ENCODE assay signal across 11 cellular contexts in genomic region chr9:92607773-92608172, GRCh38.
DNase-seq lines count a peak whose midpoint lies in the region; ATAC-seq and TF ChIP-seq lines count a peak whose summit lies in the region.
"Had no signal": no experiment of that assay in that cellular context is flagged by ENCODE, and none has a peak within 500 bp of the region (broad histone marks: within the 10 kb centered on the region; RNA-seq: fewer than 3 reads in every experiment).

No MANE protein-coding gene starts in this region.

- H3K4me3 Mint-ChIP-seq in neural progenitor cell: no peak overlapping the region

- TF ChIP-seq CTCF in AG04449 (IDR thresholded peaks at IDR 0.05; ENCODE audit: insufficient read depth, low read length, missing control alignments) (no peak), SK-N-SH (IDR thresholded peaks at IDR 0.05) (no peak), hepatocyte (IDR thresholded peaks at IDR 0.05; ENCODE audit: poor library complexity) (no peak), neural progenitor cell (IDR thresholded peaks at IDR 0.05) (no peak)

- H3K9ac ChIP-seq in SK-N-SH: no peak overlapping the region
- H3K9ac ChIP-seq in neural progenitor cell: no peak overlapping the region

- H3F3A ChIP-seq in SK-N-SH (replicated peaks; ENCODE audit: insufficient read depth): no peaks in the 10 kb centered on the region
- peaks cover 21% of the 10 kb centered on the region for H3F3A ChIP-seq in neural progenitor cell (ENCODE audit: low read depth)

- no peaks in the 10 kb centered on the region for H3K9me2 ChIP-seq in SK-N-SH
- H3K9me2 ChIP-seq in hepatocyte (replicated peaks; ENCODE audit: insufficient read depth): no peaks in the 10 kb centered on the region

- H3K27me3 ChIP-seq in SK-N-SH (ENCODE audit: insufficient read depth) (no peaks in the 10 kb centered on the region), hepatocyte (no peaks in the 10 kb centered on the region), neural progenitor cell (no peaks in the 10 kb centered on the region)

- H2AFZ ChIP-seq in SK-N-SH (ENCODE audit: low read depth) (no peak overlapping the region), hepatocyte (no peak overlapping the region), neural progenitor cell (replicated peaks) (no peak overlapping the region)

- CTCF ChIA-PET in AG04449 (lab: Yijun Ruan, JAX) (interaction anchor here (1.4 kb wide), 1 partner anchor 9 kb away, joined by 3 read pairs; no protein-coding TSS in a partner anchor), SK-N-SH (lab: Yijun Ruan, JAX) (interaction anchor here (1.1 to 2.8 kb wide), 4 partner anchors 18 to 106 kb away, joined by 3 to 16 read pairs (median 5); no protein-coding TSS in a partner anchor)

- peak in 1 of 2 experiments; percentile 31; a peak in 1 of 4 replicates for TF ChIP-seq EP300 in SK-N-SH (IDR thresholded peaks at IDR 0.05; ENCODE audit: borderline replicate concordance in 1 of 2, low read depth in 1 of 2, low read length in 1 of 2)

- peaks cover 20% of the 10 kb centered on the region for H3K9me3 Mint-ChIP-seq in neural progenitor cell

- H3K4me1 ChIP-seq in SK-N-SH (ENCODE audit: control insufficient read depth in 1 of 2, insufficient read depth in 2 of 2, low read depth in 1 of 2, low read length in 1 of 2) (peaks cover 5 to 25% of the 10 kb centered on the region in 2 experiments), hepatocyte (ENCODE audit: insufficient read depth) (peaks cover 3% of the 10 kb centered on the region), neural progenitor cell (peaks cover 17% of the 10 kb centered on the region)
- H3K4me1 ChIP-seq: psoas muscle had no signal

- H3K4me2 ChIP-seq in SK-N-SH: peak overlapping the region; percentile 14; the same call in 1 of the 2 replicates
- no peak overlapping the region for H3K4me2 ChIP-seq in hepatocyte
- H3K4me2 ChIP-seq in neural progenitor cell: no peak overlapping the region

- H3K4me3 ChIP-seq in AG04449 (ENCODE audit: low read depth, low read length) (no peak overlapping the region; the same call in 1 of the 2 replicates), SK-N-SH (ENCODE audit: low read depth in 2 of 2, low read length in 1 of 2) (no peak overlapping the region), hepatocyte (no peak overlapping the region), neural progenitor cell (no peak overlapping the region)
- H3K4me3 ChIP-seq: psoas muscle had no signal

- H3K27ac Mint-ChIP-seq in neural progenitor cell: no peak overlapping the region

- peaks cover 14% of the 10 kb centered on the region for H3K27me3 Mint-ChIP-seq in neural progenitor cell (ENCODE audit: insufficient read depth, low read depth)

- ATAC-seq in GM18858 (IDR thresholded peaks at IDR 0.05; ENCODE audit: unreplicated experiment) (no peak), GM19351 (IDR thresholded peaks at IDR 0.05; ENCODE audit: unreplicated experiment) (no peak)
- ATAC-seq: psoas muscle had no signal

- H3K79me2 ChIP-seq in SK-N-SH (ENCODE audit: insufficient read depth): no peaks in the 10 kb centered on the region
- no peaks in the 10 kb centered on the region for H3K79me2 ChIP-seq in hepatocyte
- no peaks in the 10 kb centered on the region for H3K79me2 ChIP-seq in neural progenitor cell (ENCODE audit: low read depth)

- WGBS in SK-N-SH (ENCODE audit: low lambda C conversion rate): 22% methylated on average over 4 of the region's 4 CpGs
- 46% methylated on average over 4 of the region's 4 CpGs for WGBS in hepatocyte (ENCODE audit: low lambda C conversion rate, missing lambda C conversion rate)

- POLR2A ChIA-PET in AG04449 (lab: Yijun Ruan, JAX): interaction anchor here (0.7 to 1.5 kb wide), 3 partner anchors 102 to 282 kb away, joined by 3 to 4 read pairs (median 3); partner anchors contain the start of genes CENPP and NOL8
- POLR2A ChIA-PET in SK-N-SH (lab: Yijun Ruan, JAX): interaction anchor here (1.2 kb wide), 1 partner anchor 21 kb away, joined by 3 read pairs; no protein-coding TSS in a partner anchor

- no peak for TF ChIP-seq RAD21 in SK-N-SH (IDR thresholded peaks at IDR 0.05; ENCODE audit: low read length)

- peaks cover 0 to 17% of the 10 kb centered on the region in 2 experiments for H3K36me3 ChIP-seq in SK-N-SH (replicated peaks in 1 of 2; ENCODE audit: control insufficient read depth in 1 of 2, insufficient read depth in 2 of 2, low read length in 1 of 2)
- H3K36me3 ChIP-seq in hepatocyte (replicated peaks; ENCODE audit: insufficient read depth, low read depth): peaks cover 3% of the 10 kb centered on the region
- H3K36me3 ChIP-seq in neural progenitor cell: no peaks in the 10 kb centered on the region

- peaks cover 7% of the 10 kb centered on the region for H3K36me3 Mint-ChIP-seq in neural progenitor cell

- DNase-seq in AG04449 (ENCODE audit: low read depth, low spot score): peak; percentile 55
- DNase-seq in NCI-H1092 (lab: John Stamatoyannopoulos, UW): peak; percentile 90
- peak; percentile 82 for DNase-seq in SK-N-SH
- peak; percentile 37 for DNase-seq in hepatocyte (ENCODE audit: low spot score)
- DNase-seq in neural progenitor cell (ENCODE audit: low spot score): no peak
- DNase-seq in stimulated activated naive CD4-positive, alpha-beta T cell (lab: John Stamatoyannopoulos, UW): no peak
- DNase-seq: activated T-cell treated with anti-CD3 and anti-CD28 coated beads for 4 hours, psoas muscle had no signal

- peaks cover 4% of the 10 kb centered on the region; the same call in 1 of the 2 replicates for H3K9me3 ChIP-seq in SK-N-SH
- no peaks in the 10 kb centered on the region for H3K9me3 ChIP-seq in hepatocyte (ENCODE audit: low read depth)
- H3K9me3 ChIP-seq in neural progenitor cell (ENCODE audit: low read depth): peaks cover 13% of the 10 kb centered on the region

- H4K20me1 ChIP-seq in SK-N-SH (ENCODE audit: insufficient read depth) (no peaks in the 10 kb centered on the region), hepatocyte (ENCODE audit: insufficient read depth, poor library complexity, severe bottlenecking) (no peaks in the 10 kb centered on the region), neural progenitor cell (ENCODE audit: low read depth) (no peaks in the 10 kb centered on the region)

- H3K27ac ChIP-seq in SK-N-SH (ENCODE audit: low read depth in 2 of 2, low read length in 1 of 2) (peak overlapping the region; percentile 7 to 64; a peak in 3 of 4 replicates), hepatocyte (peak overlapping the region; percentile 50), neural progenitor cell (no peak overlapping the region)
- H3K27ac ChIP-seq: C4-2B, psoas muscle had no signal

- H3K4me1 Mint-ChIP-seq in neural progenitor cell: peaks cover 12% of the 10 kb centered on the region

TF ChIP-seq in SK-N-SH, 30 proteins besides CTCF, POLR2A, EP300 and RAD21:
- TF ChIP-seq MAX (IDR thresholded peaks at IDR 0.05; ENCODE audit: low read depth) (0 out of 2 replicates have a peak, but pooled peaks have one; percentile 27), RCOR1 (IDR thresholded peaks at IDR 0.05; ENCODE audit: low read length) (peak; percentile 70), NFIC (IDR thresholded peaks at IDR 0.05; ENCODE audit: borderline replicate concordance) (peak; percentile 55; the same call in 1 of the 2 replicates), TCF12 (IDR thresholded peaks at IDR 0.05) (peak; percentile 99), POLR2AphosphoS5 (IDR thresholded peaks at IDR 0.05; ENCODE audit: low read depth, low read length) (peak; percentile 71), NRF1 (IDR thresholded peaks at IDR 0.05; ENCODE audit: low read depth, low read length) (no peak), PBX3 (IDR thresholded peaks at IDR 0.05) (peak; percentile 68), FOSL2 (IDR thresholded peaks at IDR 0.05; ENCODE audit: borderline replicate concordance, low read depth) (no peak; the same call in 1 of the 2 replicates), IRF3 (IDR thresholded peaks at IDR 0.05; ENCODE audit: low read depth, low read length) (no peak), TEAD4 (IDR thresholded peaks at IDR 0.05; ENCODE audit: borderline replicate concordance, insufficient read depth) (no peak)

Comparison
In these comparisons a context has a peak if more than half of its experiments do, and no peak if none do; other contexts are left out.
1. DNase-seq: peak in AG04449 (single experiment), NCI-H1092 (single experiment), SK-N-SH (single experiment) and hepatocyte (single experiment); none in neural progenitor cell (single experiment) and stimulated activated naive CD4-positive, alpha-beta T cell (0 of 6).